28 cellular contexts compared by ENCODE assay signal in genomic region chr1:178301141-178301540, GRCh38.
"Had no signal": no experiment of that assay in that cellular context is flagged by ENCODE, and none has a peak within 500 bp of the region (broad histone marks: within the 10 kb centered on the region; RNA-seq: fewer than 3 reads in every experiment).

No MANE protein-coding gene starts in this region.

- H3K27ac Mint-ChIP-seq: immature natural killer cell; naive B cell; stimulated activated memory B cell treated with anti-CD40 and anti-IgM and Interleukin-4, amounts not matched to agents 10 μg/mL and 1 μg/mL and 100 μg/mL, for 72 hours; stimulated activated naive CD8-positive, alpha-beta T cell treated with anti-CD3 and anti-CD28 coated beads, Interleukin-15, Interleukin-2, amounts not matched to agents 100 ng/mL and 50 ng/mL, for 24 hours had no signal

- H3K27me3 Mint-ChIP-seq: central memory CD8-positive, alpha-beta T cell had no signal

- H3K4me1 ChIP-seq: lower lobe of right lung, right lobe of liver, testis had no signal

- H3K36me3 ChIP-seq: esophagus muscularis mucosa, gastroesophageal sphincter, left ventricle myocardium inferior, lower lobe of right lung, right lobe of liver, spleen, tibial nerve had no signal

- DNase-seq: dermis blood vessel endothelial cell; foreskin fibroblast; glutamatergic neuron; immature natural killer cell; left ventricle myocardium inferior; lower lobe of right lung; mesenchymal stem cell; midbrain; naive B cell; occipital lobe; psoas muscle; retina; right lobe of liver; spleen; stimulated activated CD4-positive, alpha-beta T cell treated with anti-CD3 and anti-CD28 coated beads, Interleukin-15, amount 100 ng/mL, for 24 hours; stimulated activated CD4-positive, alpha-beta T cell treated with anti-CD3 and anti-CD28 coated beads, Interleukin-1b, Interleukin-23, amount 100 ng/mL, for 48 hours; stimulated activated CD4-positive, alpha-beta T cell treated with anti-CD3 and anti-CD28 coated beads, Interleukin-4, amount 100 ng/mL, for 24 hours; testis had no signal

- H3K4me1 Mint-ChIP-seq: central memory CD8-positive, alpha-beta T cell; immature natural killer cell had no signal

- H3K27me3 ChIP-seq: esophagus muscularis mucosa, gastroesophageal sphincter, right lobe of liver, spleen, testis, tibial nerve had no signal

- FAIRE-seq: keratinocyte, urothelium cell line had no signal

- H3K27ac ChIP-seq: esophagus muscularis mucosa, gastroesophageal sphincter, lower lobe of right lung, parathyroid adenoma, psoas muscle, right lobe of liver, testis, tibial nerve had no signal

- H3K9me3 Mint-ChIP-seq: stimulated activated naive CD8-positive, alpha-beta T cell treated with anti-CD3 and anti-CD28 coated beads, Interleukin-15, Interleukin-2, amounts not matched to agents 100 ng/mL and 50 ng/mL, for 24 hours had no signal

- H3K4me3 ChIP-seq: esophagus muscularis mucosa, gastroesophageal sphincter, left ventricle myocardium inferior, lower lobe of right lung, psoas muscle, right lobe of liver, spleen, testis, tibial nerve had no signal

- ATAC-seq: gastroesophageal sphincter; lower lobe of right lung; psoas muscle; right lobe of liver; stimulated activated memory B cell treated with anti-CD40 and anti-IgM and Interleukin-4, amounts not matched to agents 10 μg/mL and 1 μg/mL and 100 μg/mL, for 72 hours had no signal

- H3K4me3 Mint-ChIP-seq: central memory CD8-positive, alpha-beta T cell; immature natural killer cell; naive B cell; nephron; stimulated activated memory B cell treated with anti-CD40 and anti-IgM and Interleukin-4, amounts not matched to agents 10 μg/mL and 1 μg/mL and 100 μg/mL, for 72 hours; stimulated activated naive CD8-positive, alpha-beta T cell treated with anti-CD3 and anti-CD28 coated beads, Interleukin-15, Interleukin-2, amounts not matched to agents 100 ng/mL and 50 ng/mL, for 24 hours had no signal

- H3K9me3 ChIP-seq: esophagus muscularis mucosa, gastroesophageal sphincter, left ventricle myocardium inferior, lower lobe of right lung, psoas muscle, right lobe of liver, spleen, testis, tibial nerve had no signal

- H3K36me3 Mint-ChIP-seq: immature natural killer cell; stimulated activated memory B cell treated with anti-CD40 and anti-IgM and Interleukin-4, amounts not matched to agents 10 μg/mL and 1 μg/mL and 100 μg/mL, for 72 hours had no signal
